ENCODE assay signal across 33 cellular contexts in genomic region chr7:134234216-134234615, GRCh38.
"Had no signal": no experiment of that assay in that cellular context is flagged by ENCODE, and none has a peak within 500 bp of the region (broad histone marks: within the 10 kb centered on the region; RNA-seq: fewer than 3 reads in every experiment).

No MANE protein-coding gene starts in this region.

- FAIRE-seq: astrocyte, bronchial epithelial cell, colon had no signal

- H3K27me3 ChIP-seq: adrenal gland, ascending aorta, body of pancreas, brain microvascular endothelial cell, breast epithelium, cardiac muscle cell had no signal

- ATAC-seq: activated naive CD4-positive, alpha-beta T cell treated with anti-CD3 and anti-CD28 coated beads, Interleukin-2, amount 50 U/mL, for 72 hours; activated naive CD8-positive, alpha-beta T cell treated with anti-CD3 and anti-CD28 coated beads, Interleukin-2, amount 50 U/mL, for 24 hours; activated T-cell treated with anti-CD3 and anti-CD28 coated beads, Interleukin-2, amount 50 U/mL, for 4 hours; activated T-cell treated with anti-CD3 and anti-CD28 coated beads, Interleukin-2, amount 50 U/mL, for 72 hours; activated T-helper 17 cell treated with anti-CD3 and anti-CD28 coated beads, Interleukin-2, amount 50 U/mL, for 72 hours; body of pancreas had no signal

- DNase-seq: activated effector memory CD4-positive, alpha-beta T cell treated with anti-CD3 and anti-CD28 coated beads, Interleukin-2, amount 50 U/mL, for 16 hours; activated effector memory CD4-positive, alpha-beta T cell treated with Interleukin-2 at 50 U/mL for 16 hours; activated gamma-delta T cell; activated gamma-delta T cell treated with Interleukin-2 at 50 U/mL for 16 hours; activated naive CD4-positive, alpha-beta T cell; activated naive CD4-positive, alpha-beta T cell treated with anti-CD3 and anti-CD28 coated beads for 36 hours; activated naive CD4-positive, alpha-beta T cell treated with anti-CD3 and anti-CD28 coated beads, Interleukin-2, amount 10 ng/mL, durations not matched to agents 7 days and 5 days; activated naive CD4-positive, alpha-beta T cell treated with anti-CD3 and anti-CD28 coated beads, Interleukin-2, amount 50 U/mL, for 16 hours; activated naive CD4-positive, alpha-beta T cell treated with Interleukin-2 at 50 U/mL for 16 hours; activated naive CD8-positive, alpha-beta T cell treated with anti-CD3 and anti-CD28 coated beads for 36 hours; activated naive CD8-positive, alpha-beta T cell treated with anti-CD3 and anti-CD28 coated beads, Interleukin-2, amount 10 ng/mL, durations not matched to agents 7 days and 5 days; activated naive CD8-positive, alpha-beta T cell treated with anti-CD3 and anti-CD28 coated beads, Interleukin-2, amount 50 U/mL, for 24 hours; activated T-cell treated with anti-CD3 and anti-CD28 coated beads, Interleukin-2, amount 50 U/mL, for 4 hours; activated T-cell treated with anti-CD3 and anti-CD28 coated beads, Interleukin-2, amount 50 U/mL, for 48 hours; activated T-cell treated with anti-CD3 and anti-CD28 coated beads, Interleukin-2, amount 50 U/mL, for 72 hours; adrenal gland; amniotic stem cell; amygdala; anterior cingulate cortex; aorta; body of pancreas; brain microvascular endothelial cell; caudate nucleus; central memory CD4-positive, alpha-beta T cell; cerebellar nuclear complex had no signal

- H3K9me3 ChIP-seq: adrenal gland, body of pancreas had no signal

- H3K4me3 ChIP-seq: adrenal gland, ascending aorta, body of pancreas, breast epithelium, cardiac muscle cell had no signal

- H3K36me3 ChIP-seq: adrenal gland, ascending aorta, brain microvascular endothelial cell, breast epithelium, cardiac muscle cell had no signal

- H3K4me1 ChIP-seq: adrenal gland, ascending aorta, body of pancreas, breast epithelium had no signal

- H3K27ac ChIP-seq: adrenal gland, ascending aorta, body of pancreas, brain microvascular endothelial cell, breast epithelium, cardiac muscle cell had no signal
